ENCODE assay signal across 11 cellular contexts in genomic region chr2:106144621-106145331, GRCh38. TPM values are rescaled to one million over a fixed set of nuclear protein-coding genes. Genes with fewer than 3 reads are reported as not detected.
DNase-seq lines count a peak whose midpoint lies in the region; ATAC-seq and TF ChIP-seq lines count a peak whose summit lies in the region.
"Had no signal": no experiment of that assay in that cellular context is flagged by ENCODE, and none has a peak within 500 bp of the region (broad histone marks: within the 10 kb centered on the region; RNA-seq: fewer than 3 reads in every experiment).

No MANE protein-coding gene starts in this region.

- H4K91ac ChIP-seq in neuronal stem cell (ENCODE audit: low read depth, low read length, poor library complexity) = no peak overlapping the region

- H2BK15ac ChIP-seq in neuronal stem cell (ENCODE audit: low read length) = no peak overlapping the region

- no peak overlapping the region for H3K9ac ChIP-seq in neuronal stem cell (ENCODE audit: low read depth, low read length, poor library complexity)

- H3K4ac ChIP-seq in neuronal stem cell (ENCODE audit: low read length) = no peak overlapping the region

- H4K8ac ChIP-seq in neuronal stem cell (ENCODE audit: low read depth, low read length) = no peak overlapping the region

- WGBS in neuronal stem cell (ENCODE audit: extremely low coverage in 2 of 2, insufficient read length in 2 of 2, insufficient replicate concordance in 1 of 2), 2 donors = no CpG with 5 or more reads among the region's 21 CpGs

- no peak overlapping the region for H3K27ac ChIP-seq in Peyer's patch
- H3K27ac ChIP-seq in neuronal stem cell (replicated peaks; ENCODE audit: low read length) = no peak overlapping the region
- H3K27ac ChIP-seq: sigmoid colon had no signal

- no peak overlapping the region for H2AK5ac ChIP-seq in neuronal stem cell (ENCODE audit: low read depth, low read length)

- peak overlapping the region; percentile 21 for H3K4me3 Mint-ChIP-seq in natural killer cell

- intact Hi-C loops in natural killer cell (cut with micrococcal nuclease) = no loop called here

- DNase-seq in T-helper 1 cell (peak; percentile 32 to 61 (median 53)), natural killer cell (no peak), Peyer's patch (no peak), NCI-H2081 treated with DMSO at 0.1 percent for 48 hours (lab: John Stamatoyannopoulos, UW) (no peak), neuronal stem cell (ENCODE audit: low spot score) (no peak)
- DNase-seq in activated T-helper 9 cell treated with anti-CD3 and anti-CD28 coated beads, Interleukin-2, amount 50 U/mL, for 16 hours (ENCODE audit: low read depth) = peak; percentile 46
- DNase-seq: Caco-2, caudate nucleus, sigmoid colon had no signal

- peaks cover 10% of the 10 kb centered on the region for H3K36me3 Mint-ChIP-seq in natural killer cell

- H3K4me2 ChIP-seq in neuronal stem cell (ENCODE audit: insufficient read depth, low read length, poor library complexity, severe bottlenecking) = no peak overlapping the region

- H3K23ac ChIP-seq in neuronal stem cell (ENCODE audit: low read depth, low read length, poor library complexity) = no peak overlapping the region

- H3K36me3 ChIP-seq in Peyer's patch (no peaks in the 10 kb centered on the region), neuronal stem cell (replicated peaks in 1 of 2; ENCODE audit: control insufficient read depth in 2 of 2, insufficient read depth in 2 of 2, low read length in 2 of 2) (peaks cover 17 to 75% of the 10 kb centered on the region in 2 donors)
- H3K36me3 ChIP-seq: sigmoid colon had no signal

- no peak overlapping the region for H3K18ac ChIP-seq in neuronal stem cell (ENCODE audit: low read length)

- no peak for TF ChIP-seq POLR2A in Peyer's patch (IDR thresholded peaks at IDR 0.05)

- no peak overlapping the region for H2BK120ac ChIP-seq in neuronal stem cell (ENCODE audit: low read depth, low read length)

- no peak overlapping the region for H2AFZ ChIP-seq in neuronal stem cell (ENCODE audit: low read length)

- TF ChIP-seq CTCF in natural killer cell (IDR thresholded peaks at IDR 0.05) (no peak), Peyer's patch (IDR thresholded peaks at IDR 0.05) (no peak)

- H3K79me1 ChIP-seq in neuronal stem cell (ENCODE audit: low read depth, low read length) = no peaks in the 10 kb centered on the region

- H3K9me3 ChIP-seq in Peyer's patch = no peaks in the 10 kb centered on the region
- H3K9me3 ChIP-seq in neuronal stem cell (replicated peaks in 1 of 2; ENCODE audit: control insufficient read depth in 2 of 2, insufficient read depth in 1 of 2, low read depth in 1 of 2, low read length in 2 of 2) = peaks cover 7 to 8% of the 10 kb centered on the region in 2 donors
- H3K9me3 ChIP-seq: Caco-2, sigmoid colon had no signal

- H3K27me3 Mint-ChIP-seq in natural killer cell (ENCODE audit: low read depth in 2 of 2) = no peaks in the 10 kb centered on the region

- H3K9me3 Mint-ChIP-seq in natural killer cell = no peaks in the 10 kb centered on the region

- H2BK5ac ChIP-seq in neuronal stem cell (ENCODE audit: low read length) = no peak overlapping the region

- H3K4me1 Mint-ChIP-seq in natural killer cell = peaks cover 39 to 52% of the 10 kb centered on the region in 2 donors

- peak overlapping the region; percentile 76 to 85 for H3K27ac Mint-ChIP-seq in natural killer cell

- H3K14ac ChIP-seq in neuronal stem cell (ENCODE audit: low read length) = no peak overlapping the region

- H3K27me3 ChIP-seq in Peyer's patch = no peaks in the 10 kb centered on the region
- H3K27me3 ChIP-seq in neuronal stem cell (ENCODE audit: control insufficient read depth in 3 of 3, insufficient read depth in 3 of 3, low read depth in 1 of 3, low read length in 3 of 3) = no peaks in the 10 kb centered on the region
- H3K27me3 ChIP-seq: sigmoid colon had no signal

- H3K4me3 ChIP-seq in Peyer's patch = no peak overlapping the region
- H3K4me3 ChIP-seq in neuronal stem cell (ENCODE audit: low read length in 2 of 2) = peak overlapping the region in 1 of 2 donors; percentile 40
- H3K4me3 ChIP-seq: sigmoid colon had no signal

- no peak overlapping the region for H2BK12ac ChIP-seq in neuronal stem cell (ENCODE audit: low read length)

- no peaks in the 10 kb centered on the region for H3K4me1 ChIP-seq in Peyer's patch
- peaks cover 0 to 7% of the 10 kb centered on the region in 2 donors for H3K4me1 ChIP-seq in neuronal stem cell (ENCODE audit: control insufficient read depth in 2 of 2, insufficient read depth in 1 of 2, low read depth in 1 of 2, low read length in 2 of 2)

- peak; percentile 33 for ATAC-seq in GM19351 (IDR thresholded peaks at IDR 0.05; ENCODE audit: unreplicated experiment)
- ATAC-seq in natural killer cell = peak; percentile 66 to 89 (median 83)
- ATAC-seq in GM21526 (IDR thresholded peaks at IDR 0.05; ENCODE audit: low FRiP score, unreplicated experiment) = no peak

RNA-seq across cellular contexts. Expression of gene UXS1, which starts 49.3 kb away (rescaled TPM):
- total RNA-seq in natural killer cell = 10 to 100 TPM; 36.3 to 60.4 (median 37.5) TPM
- 10 to 100 TPM; 20.4 to 44.6 (median 32.1) TPM for total RNA-seq in Peyer's patch
- 47.7 TPM for polyA plus RNA-seq in neuronal stem cell (2013, experiment 1 of 2)
- polyA plus RNA-seq in neuronal stem cell (2013, experiment 2 of 2) = 48.4 TPM

Comparison
In these comparisons a context has a peak if more than half of its experiments do, and no peak if none do; other contexts are left out.
1. DNase-seq: peak in T-helper 1 cell (5 of 5) and activated T-helper 9 cell treated with anti-CD3 and anti-CD28 coated beads, Interleukin-2, amount 50 U/mL, for 16 hours (single experiment); none in natural killer cell (single experiment), Peyer's patch (0 of 3), NCI-H2081 treated with DMSO at 0.1 percent for 48 hours (single experiment) and neuronal stem cell (single experiment).